In genomic region chr9:134775552-134775951, GRCh38 we compare ENCODE assay signal across 18 cellular contexts.
DNase-seq lines count a peak whose midpoint lies in the region; ATAC-seq and TF ChIP-seq lines count a peak whose summit lies in the region.
"Had no signal": no experiment of that assay in that cellular context is flagged by ENCODE, and none has a peak within 500 bp of the region (broad histone marks: within the 10 kb centered on the region; RNA-seq: fewer than 3 reads in every experiment).

No MANE protein-coding gene starts in this region.

- no peaks in the 10 kb centered on the region for H3K27me3 ChIP-seq in kidney epithelial cell (ENCODE audit: control insufficient read depth, insufficient read depth, low read length)

- H3K36me3 Mint-ChIP-seq in MCF 10A (ENCODE audit: insufficient read depth, unreplicated experiment): no peaks in the 10 kb centered on the region
- H3K36me3 Mint-ChIP-seq: activated naive CD4-positive, alpha-beta T cell treated with anti-CD3 and anti-CD28 coated beads, Interleukin-2, amount 10 ng/mL, durations not matched to agents 7 days and 5 days had no signal

- TF ChIP-seq CTCF in astrocyte of the spinal cord (IDR thresholded peaks at IDR 0.05; ENCODE audit: low read depth, low read length): no peak
- no peak for TF ChIP-seq CTCF in kidney epithelial cell (IDR thresholded peaks at IDR 0.05; ENCODE audit: insufficient read depth, low read length, poor library complexity, severe bottlenecking)
- no peak for TF ChIP-seq CTCF in MCF 10A (IDR thresholded peaks at IDR 0.05; ENCODE audit: unreplicated experiment)

- H3K27me3 Mint-ChIP-seq in MCF 10A (ENCODE audit: insufficient read depth, unreplicated experiment): peaks cover 37% of the 10 kb centered on the region

- no peaks in the 10 kb centered on the region for H3K36me3 ChIP-seq in kidney epithelial cell (ENCODE audit: control insufficient read depth, insufficient read depth, low read length)

- H3K4me3 Mint-ChIP-seq in MCF 10A (ENCODE audit: unreplicated experiment): no peak overlapping the region
- H3K4me3 Mint-ChIP-seq: activated naive CD4-positive, alpha-beta T cell treated with anti-CD3 and anti-CD28 coated beads, Interleukin-2, amount 10 ng/mL, durations not matched to agents 7 days and 5 days had no signal

- no TSS peak for BruUV-seq in MCF 10A (replicated peaks; lab: Mats Ljungman, UMichigan)

- no peak overlapping the region for H3K4me3 ChIP-seq in astrocyte of the spinal cord (ENCODE audit: low read depth, low read length)
- H3K4me3 ChIP-seq in kidney epithelial cell (ENCODE audit: low read depth, low read length): no peak overlapping the region
- H3K4me3 ChIP-seq: PC-9, stomach had no signal

- no peaks in the 10 kb centered on the region for H3K9me3 Mint-ChIP-seq in MCF 10A (ENCODE audit: unreplicated experiment)
- H3K9me3 Mint-ChIP-seq: activated naive CD4-positive, alpha-beta T cell treated with anti-CD3 and anti-CD28 coated beads, Interleukin-2, amount 10 ng/mL, durations not matched to agents 7 days and 5 days had no signal

- H3K27ac Mint-ChIP-seq in MCF 10A (ENCODE audit: low read depth, unreplicated experiment): no peak overlapping the region
- H3K27ac Mint-ChIP-seq: activated naive CD4-positive, alpha-beta T cell treated with anti-CD3 and anti-CD28 coated beads, Interleukin-2, amount 10 ng/mL, durations not matched to agents 7 days and 5 days had no signal

- intact Hi-C loops in MCF 10A (cut with micrococcal nuclease): loop anchor here (10.0 kb wide), 1 partner anchor 249 kb away; no protein-coding TSS in a partner anchor

- POLR2A ChIA-PET in MCF 10A (lab: Yijun Ruan, JAX): no interaction called here

- ATAC-seq in HG02610 (IDR thresholded peaks at IDR 0.05; ENCODE audit: unreplicated experiment): no peak
- ATAC-seq: left cardiac atrium had no signal

- peaks cover 28% of the 10 kb centered on the region for H3K4me1 Mint-ChIP-seq in MCF 10A (ENCODE audit: insufficient read depth, unreplicated experiment)
- H3K4me1 Mint-ChIP-seq: activated naive CD4-positive, alpha-beta T cell treated with anti-CD3 and anti-CD28 coated beads, Interleukin-2, amount 10 ng/mL, durations not matched to agents 7 days and 5 days had no signal

- peak; percentile 29 for DNase-seq in NCI-H2171 treated with DMSO at 0.1 percent for 48 hours (lab: John Stamatoyannopoulos, UW)
- no peak for DNase-seq in NCI-H2171 (lab: John Stamatoyannopoulos, UW)
- peak; percentile 54 for DNase-seq in astrocyte of the spinal cord (ENCODE audit: low read depth, low spot score)
- peak; percentile 23 for DNase-seq in kidney epithelial cell (ENCODE audit: low read depth)
- no peak for DNase-seq in NCI-H1048 (lab: John Stamatoyannopoulos, UW)
- DNase-seq in COR-L47 (lab: John Stamatoyannopoulos, UW): no peak
- no peak for DNase-seq in MCF 10A (ENCODE audit: unreplicated experiment)
- DNase-seq: activated naive CD4-positive, alpha-beta T cell treated with anti-CD3 and anti-CD28 coated beads, Interleukin-2, amount 10 ng/mL, durations not matched to agents 7 days and 5 days; GDM1; Karpas-422; left cardiac atrium; NCI-H1436 treated with DMSO at 0.1 percent for 48 hours; NCI-H446 treated with DMSO at 0.1 percent for 48 hours; posterior cingulate gyrus; stimulated activated CD4-positive, alpha-beta T cell treated with anti-CD3 and anti-CD28 coated beads, Interleukin-12 subunit alpha, Interleukin-12 subunit beta, amount 100 ng/mL, for 4 hours; stomach had no signal

- CTCF ChIA-PET in MCF 10A (lab: Yijun Ruan, JAX): interaction anchor here (1.7 kb wide), 1 partner anchor 15 kb away, joined by 7 read pairs; no protein-coding TSS in a partner anchor

- in situ Hi-C loops in astrocyte of the spinal cord (cut with HindIII; ENCODE audit: low sequenced_read_pairs): no loop called here

Comparison
In these comparisons a context has a peak if more than half of its experiments do, and no peak if none do; other contexts are left out.
1. DNase-seq: peak in NCI-H2171 treated with DMSO at 0.1 percent for 48 hours (single experiment), astrocyte of the spinal cord (single experiment) and kidney epithelial cell (single experiment); none in NCI-H2171 (single experiment), NCI-H1048 (single experiment), COR-L47 (single experiment) and MCF 10A (single experiment).